Comparison of ENCODE assay signal across 1 cellular context in genomic region chr2:215460682-215461081, GRCh38.
TF ChIP-seq lines count a peak whose summit lies in the region.

No MANE protein-coding gene starts in this region.

TF ChIP-seq in HepG2, 621 proteins besides CTCF, POLR2A, EP300 and RAD21 (continued from another document and continues in another):
- 0 out of 2 replicates have a peak, but pooled peaks have one; percentile 26 for TF ChIP-seq ISL2 (CRISPR knock-in tag; IDR thresholded peaks at IDR 0.05)
- no peak for TF ChIP-seq ATF5 (CRISPR knock-in tag; IDR thresholded peaks at IDR 0.05; ENCODE audit: low read depth)
- no peak for TF ChIP-seq REXO4 (CRISPR knock-in tag; IDR thresholded peaks at IDR 0.05; ENCODE audit: borderline replicate concordance)
- TF ChIP-seq ZNF292 (CRISPR knock-in tag; IDR thresholded peaks at IDR 0.05; ENCODE audit: borderline replicate concordance, low read depth) = no peak
- no peak for TF ChIP-seq ZNF761 (CRISPR knock-in tag; conservative IDR thresholded peaks at IDR 0.05)
- no peak for TF ChIP-seq SIX1 (CRISPR knock-in tag; IDR thresholded peaks at IDR 0.05; ENCODE audit: borderline replicate concordance)
- no peak for TF ChIP-seq ZNF451 (CRISPR knock-in tag; IDR thresholded peaks at IDR 0.05)
- TF ChIP-seq DNMT1 (CRISPR knock-in tag; IDR thresholded peaks at IDR 0.05) = no peak
- TF ChIP-seq CSRNP2 (CRISPR knock-in tag; conservative IDR thresholded peaks at IDR 0.05; ENCODE audit: low read depth) = no peak
- TF ChIP-seq ZNF350 (CRISPR knock-in tag; IDR thresholded peaks at IDR 0.05; ENCODE audit: borderline replicate concordance, low read depth) = no peak
- no peak for TF ChIP-seq SALL1 (CRISPR knock-in tag; IDR thresholded peaks at IDR 0.05)
- TF ChIP-seq CC2D1A (CRISPR knock-in tag; IDR thresholded peaks at IDR 0.05) = no peak
- TF ChIP-seq SNAPC2 (CRISPR knock-in tag; IDR thresholded peaks at IDR 0.05) = no peak
- no peak for TF ChIP-seq NFYB (CRISPR knock-in tag; IDR thresholded peaks at IDR 0.05)
- no peak for TF ChIP-seq SRSF9 (IDR thresholded peaks at IDR 0.05; ENCODE audit: borderline replicate concordance, insufficient read depth, low read depth, low read length, poor library complexity, severe bottlenecking)
- TF ChIP-seq SP5 (CRISPR knock-in tag; IDR thresholded peaks at IDR 0.05; ENCODE audit: borderline replicate concordance, low read depth) = no peak
- TF ChIP-seq ZNF235 (CRISPR knock-in tag; IDR thresholded peaks at IDR 0.05; ENCODE audit: borderline replicate concordance) = no peak
- TF ChIP-seq RARG (CRISPR knock-in tag; IDR thresholded peaks at IDR 0.05; ENCODE audit: low read depth) = no peak
- TF ChIP-seq ZMYM2 (CRISPR knock-in tag; IDR thresholded peaks at IDR 0.05) = no peak
- TF ChIP-seq DR1 (CRISPR knock-in tag; IDR thresholded peaks at IDR 0.05) = no peak
- no peak for TF ChIP-seq ELF4 (CRISPR knock-in tag; IDR thresholded peaks at IDR 0.05; ENCODE audit: borderline replicate concordance)
- no peak for TF ChIP-seq ATF7-NPFF (CRISPR knock-in tag; IDR thresholded peaks at IDR 0.05; ENCODE audit: low read depth)
- TF ChIP-seq NFE2L2 (IDR thresholded peaks at IDR 0.05; ENCODE audit: low read length) = no peak
- TF ChIP-seq AGO1 (IDR thresholded peaks at IDR 0.05; ENCODE audit: low read depth, low read length, poor library complexity, severe bottlenecking) = no peak
- TF ChIP-seq ZNF24 (IDR thresholded peaks at IDR 0.05) = no peak
- 0 out of 2 replicates have a peak, but pooled peaks have one; percentile 57 for TF ChIP-seq ZSCAN20 (CRISPR knock-in tag; IDR thresholded peaks at IDR 0.05; ENCODE audit: borderline replicate concordance)
- TF ChIP-seq ZNF263 (CRISPR knock-in tag; IDR thresholded peaks at IDR 0.05) = no peak
- no peak for TF ChIP-seq NFKBIZ (CRISPR knock-in tag; IDR thresholded peaks at IDR 0.05)
- TF ChIP-seq FOXP4 (CRISPR knock-in tag; IDR thresholded peaks at IDR 0.05) = 0 out of 2 replicates have a peak, but pooled peaks have one; percentile 20
- no peak for TF ChIP-seq ZNF10 (CRISPR knock-in tag; IDR thresholded peaks at IDR 0.05; ENCODE audit: borderline replicate concordance, low read depth)
- TF ChIP-seq SNAI1 (CRISPR knock-in tag; IDR thresholded peaks at IDR 0.05; ENCODE audit: borderline replicate concordance) = no peak
- TF ChIP-seq ZNF317 (CRISPR knock-in tag; IDR thresholded peaks at IDR 0.05) = no peak
- TF ChIP-seq HIC2 (CRISPR knock-in tag; IDR thresholded peaks at IDR 0.05; ENCODE audit: low read depth) = no peak
- TF ChIP-seq ZNF75D (CRISPR knock-in tag; IDR thresholded peaks at IDR 0.05; ENCODE audit: borderline replicate concordance) = no peak
- TF ChIP-seq MEIS1 (CRISPR knock-in tag; IDR thresholded peaks at IDR 0.05; ENCODE audit: borderline replicate concordance) = no peak
- TF ChIP-seq GTF2F1 (IDR thresholded peaks at IDR 0.05; ENCODE audit: low read length) = no peak
- TF ChIP-seq SETDB1 (CRISPR knock-in tag; IDR thresholded peaks at IDR 0.05; ENCODE audit: borderline replicate concordance) = no peak
- TF ChIP-seq RFX5 (IDR thresholded peaks at IDR 0.05; ENCODE audit: low read depth, low read length) = no peak
- no peak for TF ChIP-seq CHD4 (IDR thresholded peaks at IDR 0.05; ENCODE audit: borderline replicate concordance, low read length)
- no peak for TF ChIP-seq PPARG (CRISPR knock-in tag; conservative IDR thresholded peaks at IDR 0.05)
- no peak for TF ChIP-seq ZNF407 (CRISPR knock-in tag; IDR thresholded peaks at IDR 0.05; ENCODE audit: not compliant biosample characterization)
- TF ChIP-seq IRF9 (CRISPR knock-in tag; IDR thresholded peaks at IDR 0.05; ENCODE audit: borderline replicate concordance) = no peak
- peak; percentile 45; the same call in 1 of the 2 replicates for TF ChIP-seq NCOA2 (CRISPR knock-in tag; IDR thresholded peaks at IDR 0.05)
- no peak for TF ChIP-seq GRHL1 (CRISPR knock-in tag; conservative IDR thresholded peaks at IDR 0.05)
- TF ChIP-seq GMEB2 (CRISPR knock-in tag; IDR thresholded peaks at IDR 0.05; ENCODE audit: low read depth) = no peak
- no peak for TF ChIP-seq ZNF367 (CRISPR knock-in tag; IDR thresholded peaks at IDR 0.05; ENCODE audit: borderline replicate concordance)
- no peak for TF ChIP-seq RXRA (CRISPR knock-in tag; IDR thresholded peaks at IDR 0.05)
- no peak for TF ChIP-seq ARNTL (CRISPR knock-in tag; IDR thresholded peaks at IDR 0.05)
